In genomic region chr4:176034498-176034897, GRCh38 we compare ENCODE assay signal across 8 cellular contexts. TPM values are rescaled to one million over a fixed set of nuclear protein-coding genes. Genes with fewer than 3 reads are reported as not detected.
DNase-seq lines count a peak whose midpoint lies in the region; ATAC-seq and TF ChIP-seq lines count a peak whose summit lies in the region.

No MANE protein-coding gene starts in this region.

- intact Hi-C loops in CD4-positive, alpha-beta memory T cell (cut with micrococcal nuclease): no loop called here

- no peak for TF ChIP-seq EP300 in upper lobe of left lung (IDR thresholded peaks at IDR 0.05)

- no peaks in the 10 kb centered on the region for H3K36me3 ChIP-seq in CD4-positive, alpha-beta memory T cell (ENCODE audit: insufficient read depth, low read length)
- H3K36me3 ChIP-seq in HEK293 (ENCODE audit: control insufficient read depth in 2 of 2, insufficient read depth in 1 of 2, low read length in 2 of 2) (no peaks in the 10 kb centered on the region), adipocyte (ENCODE audit: control insufficient read depth, insufficient read depth, low read length, severe bottlenecking) (no peaks in the 10 kb centered on the region), liver (ENCODE audit: control insufficient read depth in 4 of 4, insufficient read depth in 3 of 4, low read depth in 1 of 4, low read length in 3 of 4) (no peaks in the 10 kb centered on the region), upper lobe of left lung (no peaks in the 10 kb centered on the region)

- TF ChIP-seq POLR2A in upper lobe of left lung (IDR thresholded peaks at IDR 0.05): no peak

- no peaks in the 10 kb centered on the region for H3K27me3 ChIP-seq in CD4-positive, alpha-beta memory T cell (ENCODE audit: insufficient read depth, low read length)
- no peaks in the 10 kb centered on the region for H3K27me3 ChIP-seq in adipocyte (replicated peaks; ENCODE audit: control insufficient read depth, insufficient read depth, low read length)
- peaks cover 0 to 4% (median 0%) of the 10 kb centered on the region in 4 donors for H3K27me3 ChIP-seq in liver (ENCODE audit: control insufficient read depth in 4 of 4, insufficient read depth in 4 of 4, low read length in 3 of 4)
- H3K27me3 ChIP-seq in upper lobe of left lung: no peaks in the 10 kb centered on the region

- no peaks in the 10 kb centered on the region for H3K27me3 Mint-ChIP-seq in CD4-positive, alpha-beta memory T cell
- H3K27me3 Mint-ChIP-seq in activated T-cell treated with anti-CD3 and anti-CD28 coated beads, Interleukin-2, amount 50 U/mL, for 4 hours (ENCODE audit: low read depth): peaks cover 2% of the 10 kb centered on the region

- no peaks in the 10 kb centered on the region for H3K4me1 ChIP-seq in CD4-positive, alpha-beta memory T cell (ENCODE audit: insufficient read depth, low read length)
- H3K4me1 ChIP-seq in HEK293 (ENCODE audit: control insufficient read depth, insufficient read depth, low read length): no peaks in the 10 kb centered on the region
- H3K4me1 ChIP-seq in adipocyte (ENCODE audit: control insufficient read depth, insufficient read depth, low read length): peaks cover 5% of the 10 kb centered on the region
- no peaks in the 10 kb centered on the region for H3K4me1 ChIP-seq in liver (ENCODE audit: control insufficient read depth in 4 of 4, insufficient read depth in 4 of 4, low read length in 3 of 4)
- H3K4me1 ChIP-seq in upper lobe of left lung: no peaks in the 10 kb centered on the region

- no peak for ATAC-seq in upper lobe of left lung (ENCODE audit: low FRiP score in 2 of 2)
- no peak for ATAC-seq in activated T-cell treated with anti-CD3 and anti-CD28 coated beads, Interleukin-2, amount 50 U/mL, for 4 hours

- no peaks in the 10 kb centered on the region for H3K9me3 ChIP-seq in CD4-positive, alpha-beta memory T cell (ENCODE audit: control insufficient read depth in 1 of 2, low read length in 2 of 2)
- H3K9me3 ChIP-seq in HEK293 (ENCODE audit: control insufficient read depth, insufficient read depth, low read depth, low read length) (no peaks in the 10 kb centered on the region), adipocyte (ENCODE audit: control insufficient read depth, low read length) (peaks cover 9% of the 10 kb centered on the region), liver (ENCODE audit: control insufficient read depth in 4 of 4, low read length in 3 of 4) (peaks cover 0 to 6% (median 1%) of the 10 kb centered on the region in 4 donors), upper lobe of left lung (no peaks in the 10 kb centered on the region)

- no peak overlapping the region for H3K4me3 Mint-ChIP-seq in CD4-positive, alpha-beta memory T cell
- H3K4me3 Mint-ChIP-seq in activated T-cell treated with anti-CD3 and anti-CD28 coated beads, Interleukin-2, amount 50 U/mL, for 4 hours: no peak overlapping the region

- DNase-seq in CD4-positive, alpha-beta memory T cell: peak in 4 of 5 donors; percentile 6 to 16 (median 12)
- DNase-seq in adipocyte (ENCODE audit: low read depth) (peak; percentile 79), HEK293T (ENCODE audit: extremely low spot score) (no peak), upper lobe of left lung (no peak)
- no peak for DNase-seq in activated CD4-positive, CD25-positive, alpha-beta regulatory T cell treated with anti-CD3 and anti-CD28 coated beads, Interleukin-2, amount 50 U/mL, for 72 hours
- no peak for DNase-seq in activated T-cell treated with anti-CD3 and anti-CD28 coated beads, Interleukin-2, amount 50 U/mL, for 4 hours

- H3K9me3 Mint-ChIP-seq in CD4-positive, alpha-beta memory T cell: peaks cover 0 to 6% (median under 1%) of the 10 kb centered on the region in 8 donors
- H3K9me3 Mint-ChIP-seq in activated T-cell treated with anti-CD3 and anti-CD28 coated beads, Interleukin-2, amount 50 U/mL, for 4 hours: no peaks in the 10 kb centered on the region

- POLR2A ChIA-PET in CD4-positive, alpha-beta memory T cell (lab: Charles Lee; ENCODE audit: partially characterized antibody): no interaction called here
- POLR2A ChIA-PET in HEK293 (lab: Yijun Ruan, JAX) (no interaction called here), HEK293T (lab: Yijun Ruan, JAX) (no interaction called here)

- no peaks in the 10 kb centered on the region for H3K4me1 Mint-ChIP-seq in CD4-positive, alpha-beta memory T cell
- H3K4me1 Mint-ChIP-seq in activated T-cell treated with anti-CD3 and anti-CD28 coated beads, Interleukin-2, amount 50 U/mL, for 4 hours (ENCODE audit: low read depth): no peaks in the 10 kb centered on the region

- CTCF ChIA-PET in CD4-positive, alpha-beta memory T cell (lab: Charles Lee; ENCODE audit: partially characterized antibody): interaction anchor here (0.9 to 1.6 kb wide), 4 partner anchors 306 to 1013 kb away, joined by 3 to 7 read pairs (median 3); no protein-coding TSS in a partner anchor
- CTCF ChIA-PET in HEK293 (lab: Yijun Ruan, JAX): interaction anchor here (0.6 to 2.6 kb wide), 7 partner anchors 110 to 321 kb away, joined by 3 to 18 read pairs (median 4); no protein-coding TSS in a partner anchor
- CTCF ChIA-PET in HEK293T (lab: Yijun Ruan, JAX): interaction anchor here (0.5 to 1.7 kb wide), 6 partner anchors 11 to 328 kb away, joined by 3 to 6 read pairs (median 3); no protein-coding TSS in a partner anchor

- TF ChIP-seq CTCF in HEK293 (tag by site-specific recombination; IDR thresholded peaks at IDR 0.05) (0 out of 2 replicates have a peak, but pooled peaks have one; percentile 15), liver (IDR thresholded peaks at IDR 0.05; ENCODE audit: low read depth, low read length, missing input control) (peak; percentile 26), upper lobe of left lung (IDR thresholded peaks at IDR 0.05) (peak in 3 of 6 experiments; percentile 16 to 43 (median 40))

- H3K4me3 ChIP-seq in CD4-positive, alpha-beta memory T cell (ENCODE audit: low read length in 2 of 2): no peak overlapping the region
- no peak overlapping the region for H3K4me3 ChIP-seq in HEK293 (ENCODE audit: low read depth, low read length)
- no peak overlapping the region for H3K4me3 ChIP-seq in adipocyte (ENCODE audit: low read length)
- no peak overlapping the region for H3K4me3 ChIP-seq in liver (ENCODE audit: low read depth in 1 of 3, low read length in 3 of 3)
- no peak overlapping the region for H3K4me3 ChIP-seq in upper lobe of left lung

- H3K27ac ChIP-seq in CD4-positive, alpha-beta memory T cell (ENCODE audit: low read depth, low read length): no peak overlapping the region
- no peak overlapping the region for H3K27ac ChIP-seq in HEK293 (ENCODE audit: extremely low read depth, low read depth, low read length)
- no peak overlapping the region for H3K27ac ChIP-seq in liver (ENCODE audit: low read depth in 1 of 2, low read length in 2 of 2)
- H3K27ac ChIP-seq in upper lobe of left lung: no peak overlapping the region

- H3K9ac ChIP-seq in adipocyte (ENCODE audit: low read length) (peak overlapping the region; percentile 38), liver (ENCODE audit: low read depth in 1 of 2, low read length in 2 of 2) (no peak overlapping the region)

- TF ChIP-seq RAD21 in liver (IDR thresholded peaks at IDR 0.05): peak; percentile 68

- H3K27ac Mint-ChIP-seq in CD4-positive, alpha-beta memory T cell: no peak overlapping the region

- 28% methylated on average over 1 of the region's 1 CpG for WGBS in liver
- WGBS in upper lobe of left lung, 2 donors: 21 to 27% methylated on average over 1 of the region's 1 CpG

- no peaks in the 10 kb centered on the region for H3K36me3 Mint-ChIP-seq in CD4-positive, alpha-beta memory T cell
- H3K36me3 Mint-ChIP-seq in activated T-cell treated with anti-CD3 and anti-CD28 coated beads, Interleukin-2, amount 50 U/mL, for 4 hours (ENCODE audit: insufficient read depth): no peaks in the 10 kb centered on the region

TF ChIP-seq in HEK293T, 16 proteins besides CTCF, POLR2A, EP300 and RAD21:
- TF ChIP-seq FOXM1 (IDR thresholded peaks at IDR 0.05; ENCODE audit: borderline replicate concordance) (no peak), LEF1 (IDR thresholded peaks at IDR 0.05; ENCODE audit: borderline replicate concordance) (no peak), ARNT (IDR thresholded peaks at IDR 0.05) (no peak), FOXK2 (IDR thresholded peaks at IDR 0.05) (no peak), CTBP1 (IDR thresholded peaks at IDR 0.05; ENCODE audit: borderline replicate concordance) (no peak), L3MBTL2 (conservative IDR thresholded peaks at IDR 0.05) (no peak), ZNF384 (IDR thresholded peaks at IDR 0.05) (no peak), NFRKB (IDR thresholded peaks at IDR 0.05) (no peak), SUZ12 (IDR thresholded peaks at IDR 0.05) (no peak), PKNOX1 (IDR thresholded peaks at IDR 0.05) (no peak), BHLHE40 (IDR thresholded peaks at IDR 0.05; ENCODE audit: borderline replicate concordance) (no peak), HDGF (IDR thresholded peaks at IDR 0.05; ENCODE audit: borderline replicate concordance) (no peak), FOXA1 (IDR thresholded peaks at IDR 0.05) (no peak), TARDBP (IDR thresholded peaks at IDR 0.05) (no peak), SP1 (IDR thresholded peaks at IDR 0.05) (no peak)

RNA-seq across cellular contexts. Expression of gene WDR17, which starts 31.1 kb away (rescaled TPM):
- total RNA-seq in CD4-positive, alpha-beta memory T cell: under 1 TPM; 0.26 to 0.42 TPM
- polyA plus RNA-seq in CD4-positive, alpha-beta memory T cell: under 1 TPM in 1 of 2 donors, not detected in 1; 0.20 TPM
- total RNA-seq in liver (under 1 TPM; 0.50 to 0.84 TPM), upper lobe of left lung (1 to 10 TPM; 2.8 to 8.5 (median 3.5) TPM)
- under 1 TPM; 0.14 to 0.18 TPM for polyA plus RNA-seq in liver
- 1 to 10 TPM; 1.7 to 4.3 (median 3.9) TPM for total RNA-seq in activated T-cell treated with anti-CD3 and anti-CD28 coated beads, Interleukin-2, amount 50 U/mL, for 4 hours

Comparison
In these comparisons a context has a peak if more than half of its experiments do, and no peak if none do; other contexts are left out.
1. DNase-seq: peak in CD4-positive, alpha-beta memory T cell (4 of 5) and adipocyte (single experiment); none in activated CD4-positive, CD25-positive, alpha-beta regulatory T cell treated with anti-CD3 and anti-CD28 coated beads, Interleukin-2, amount 50 U/mL, for 72 hours (single experiment), HEK293T (single experiment), upper lobe of left lung (0 of 2) and activated T-cell treated with anti-CD3 and anti-CD28 coated beads, Interleukin-2, amount 50 U/mL, for 4 hours (single experiment).